In genomic region chr3:134357914-134358811, GRCh38 we compare ENCODE assay signal across 9 cellular contexts. TPM values are rescaled to one million over a fixed set of nuclear protein-coding genes. Genes with fewer than 3 reads are reported as not detected.
DNase-seq lines count a peak whose midpoint lies in the region; ATAC-seq, FAIRE-seq and TF ChIP-seq lines count a peak whose summit lies in the region.
"Had no signal": no experiment of that assay in that cellular context is flagged by ENCODE, and none has a peak within 500 bp of the region (broad histone marks: within the 10 kb centered on the region; RNA-seq: fewer than 3 reads in every experiment).

No MANE protein-coding gene starts in this region.

- TF ChIP-seq POLR2A in GM18505 (IDR thresholded peaks at IDR 0.05; ENCODE audit: borderline replicate concordance, extremely low read depth, insufficient read depth, insufficient read length), result no peak

- H3K9me3 Mint-ChIP-seq in progenitor cell of endocrine pancreas (ENCODE audit: low read depth), result no peaks in the 10 kb centered on the region

- FAIRE-seq in GM19239 (lab: Jason Lieb, UNC), result no peak
- FAIRE-seq: islet of Langerhans had no signal

- no peak overlapping the region for H3K4me3 Mint-ChIP-seq in progenitor cell of endocrine pancreas (ENCODE audit: low read depth)

- peaks cover 37% of the 10 kb centered on the region for H3K36me3 Mint-ChIP-seq in progenitor cell of endocrine pancreas (ENCODE audit: insufficient read depth)

- DNase-seq in ACHN (peak; percentile 92), GM19239 (ENCODE audit: insufficient read length, low spot score) (peak; percentile 55), SJSA1 (ENCODE audit: low read depth in 1 of 2, low spot score in 2 of 2) (peak; percentile 89 to 96), fibroblast of pulmonary artery (ENCODE audit: low read depth) (peak; percentile 95), progenitor cell of endocrine pancreas (ENCODE audit: low spot score, unreplicated experiment) (no peak), AML-193 (lab: John Stamatoyannopoulos, UW) (no peak), left lobe of liver (ENCODE audit: low spot score) (no peak)

- H3K27ac ChIP-seq in SJSA1, result peak overlapping the region; percentile 76

- peaks cover 72% of the 10 kb centered on the region for H3K4me1 ChIP-seq in SJSA1 (replicated peaks)

- peaks cover 21% of the 10 kb centered on the region for H3K4me1 Mint-ChIP-seq in progenitor cell of endocrine pancreas (ENCODE audit: low read depth)

- ATAC-seq in GM18505 (IDR thresholded peaks at IDR 0.05; ENCODE audit: unreplicated experiment) (no peak), left lobe of liver (no peak)

- peaks cover 97% of the 10 kb centered on the region for H3K36me3 ChIP-seq in SJSA1

- H3K27me3 ChIP-seq in SJSA1 (replicated peaks), result no peaks in the 10 kb centered on the region

- H3K27ac Mint-ChIP-seq in progenitor cell of endocrine pancreas, result peak overlapping the region; percentile 85

- H3K27me3 Mint-ChIP-seq in progenitor cell of endocrine pancreas, result no peaks in the 10 kb centered on the region

- in situ Hi-C loops in ACHN (cut with HindIII; ENCODE audit: low pct_ligation_motif_present, low pct_unique_long_range_greater_than_20kb, low sequenced_read_pairs), result no loop called here

- H3K9me3 ChIP-seq in SJSA1 (replicated peaks), result no peaks in the 10 kb centered on the region

- TF ChIP-seq CTCF in fibroblast of pulmonary artery (IDR thresholded peaks at IDR 0.05; ENCODE audit: low read length, missing control alignments), result peak; percentile 44
- TF ChIP-seq CTCF in progenitor cell of endocrine pancreas (IDR thresholded peaks at IDR 0.05; ENCODE audit: unreplicated experiment), result peak; percentile 37

- H3K4me3 ChIP-seq in SJSA1 (no peak overlapping the region), fibroblast of pulmonary artery (replicated peaks; ENCODE audit: low read depth, low read length) (no peak overlapping the region)

RNA-seq across cellular contexts. Expression of gene AMOTL2, which starts 16.1 kb away (rescaled TPM):
- 86.3 and 142 TPM in 2 replicates for total RNA-seq in SJSA1 (2014; rRNA removed; shearing (Covaris generic))
- total RNA-seq in progenitor cell of endocrine pancreas (93.2 and 94.4 TPM in 2 replicates), left lobe of liver (26.8 TPM)

Comparison
In these comparisons a context has a peak if more than half of its experiments do, and no peak if none do; other contexts are left out.
1. DNase-seq: peak in ACHN (single experiment), GM19239 (single experiment), SJSA1 (2 of 2) and fibroblast of pulmonary artery (single experiment); none in progenitor cell of endocrine pancreas (single experiment), AML-193 (0 of 2) and left lobe of liver (single experiment).